Comparison of ENCODE assay signal across 1 cellular context in genomic region chr17:70661342-70662222, GRCh38.
TF ChIP-seq lines count a peak whose summit lies in the region.

No MANE protein-coding gene starts in this region.

TF ChIP-seq in HEK293, 187 proteins besides CTCF, POLR2A, EP300 and RAD21 (continued from another document and continues in another):
- TF ChIP-seq YY2 (tag by site-specific recombination; IDR thresholded peaks at IDR 0.05) (no peak), KLF10 (tag by site-specific recombination; IDR thresholded peaks at IDR 0.05) (peak; percentile 54), HOXC10 (CRISPR knock-in tag; IDR thresholded peaks at IDR 0.05) (no peak), ZNF157 (tag by site-specific recombination; IDR thresholded peaks at IDR 0.05) (no peak), ZNF660 (tag by site-specific recombination; IDR thresholded peaks at IDR 0.05) (peak; percentile 100), ZSCAN18 (tag by site-specific recombination; IDR thresholded peaks at IDR 0.05) (no peak), ZNF623 (tag by site-specific recombination; IDR thresholded peaks at IDR 0.05) (no peak), ZNF140 (tag by site-specific recombination; IDR thresholded peaks at IDR 0.05) (no peak), ZNF202 (tag by site-specific recombination; IDR thresholded peaks at IDR 0.05; ENCODE audit: borderline replicate concordance) (no peak), ZNF266 (tag by site-specific recombination; IDR thresholded peaks at IDR 0.05; ENCODE audit: low read depth) (no peak), ZNF423 (tag by site-specific recombination; IDR thresholded peaks at IDR 0.05) (no peak), ZNF221 (tag by site-specific recombination; IDR thresholded peaks at IDR 0.05; ENCODE audit: borderline replicate concordance) (no peak), SALL2 (tag by site-specific recombination; IDR thresholded peaks at IDR 0.05; ENCODE audit: borderline replicate concordance) (no peak), ZNF707 (tag by site-specific recombination; IDR thresholded peaks at IDR 0.05) (no peak), SP2 (tag by site-specific recombination; IDR thresholded peaks at IDR 0.05) (no peak), ZXDB (tag by site-specific recombination; IDR thresholded peaks at IDR 0.05) (peak; percentile 78), ZNF433 (tag by site-specific recombination; IDR thresholded peaks at IDR 0.05; ENCODE audit: low read depth) (no peak), ZNF645 (tag by site-specific recombination; IDR thresholded peaks at IDR 0.05) (no peak), ZNF580 (tag by site-specific recombination; IDR thresholded peaks at IDR 0.05) (no peak; the same call in 1 of the 2 replicates), ZNF146 (tag by site-specific recombination; IDR thresholded peaks at IDR 0.05) (no peak; the same call in 1 of the 2 replicates), ZSCAN23 (tag by site-specific recombination; IDR thresholded peaks at IDR 0.05) (no peak), ZNF239 (tag by site-specific recombination; IDR thresholded peaks at IDR 0.05) (no peak), ZNF404 (tag by site-specific recombination; IDR thresholded peaks at IDR 0.05) (no peak), ZNF768 (tag by site-specific recombination; IDR thresholded peaks at IDR 0.05) (no peak), PRDM2 (tag by site-specific recombination; IDR thresholded peaks at IDR 0.05; ENCODE audit: borderline replicate concordance) (no peak), HOXD13 (CRISPR knock-in tag; IDR thresholded peaks at IDR 0.05; ENCODE audit: borderline replicate concordance) (no peak), ZBTB21 (tag by site-specific recombination; IDR thresholded peaks at IDR 0.05) (no peak), ZNF514 (tag by site-specific recombination; IDR thresholded peaks at IDR 0.05) (no peak), BCL11B (tag by site-specific recombination; IDR thresholded peaks at IDR 0.05; ENCODE audit: low read depth) (no peak), ZNF558 (tag by site-specific recombination; IDR thresholded peaks at IDR 0.05) (no peak), ZNF658 (tag by site-specific recombination; IDR thresholded peaks at IDR 0.05) (no peak), ZNF449 (tag by site-specific recombination; IDR thresholded peaks at IDR 0.05) (no peak), ZNF510 (tag by site-specific recombination; IDR thresholded peaks at IDR 0.05; ENCODE audit: insufficient replicate concordance) (no peak), KLF7 (tag by site-specific recombination; IDR thresholded peaks at IDR 0.05; ENCODE audit: borderline replicate concordance) (no peak), ZNF521 (tag by site-specific recombination; IDR thresholded peaks at IDR 0.05) (no peak), ZFHX2 (tag by site-specific recombination; conservative IDR thresholded peaks at IDR 0.05) (no peak), ZNF626 (tag by site-specific recombination; IDR thresholded peaks at IDR 0.05) (no peak), ZNF292 (tag by site-specific recombination; IDR thresholded peaks at IDR 0.05; ENCODE audit: borderline replicate concordance, low read depth) (no peak), ZNF24 (tag by site-specific recombination; IDR thresholded peaks at IDR 0.05) (peak; percentile 84; the same call in 1 of the 2 replicates), ZNF596 (tag by site-specific recombination; IDR thresholded peaks at IDR 0.05) (peak; percentile 65), TRIM28 (IDR thresholded peaks at IDR 0.05; ENCODE audit: borderline replicate concordance, low read length) (peak; percentile 97), RBAK (tag by site-specific recombination; IDR thresholded peaks at IDR 0.05) (no peak), ZNF704 (tag by site-specific recombination; IDR thresholded peaks at IDR 0.05) (no peak)
- TF ChIP-seq, protein P1, sequence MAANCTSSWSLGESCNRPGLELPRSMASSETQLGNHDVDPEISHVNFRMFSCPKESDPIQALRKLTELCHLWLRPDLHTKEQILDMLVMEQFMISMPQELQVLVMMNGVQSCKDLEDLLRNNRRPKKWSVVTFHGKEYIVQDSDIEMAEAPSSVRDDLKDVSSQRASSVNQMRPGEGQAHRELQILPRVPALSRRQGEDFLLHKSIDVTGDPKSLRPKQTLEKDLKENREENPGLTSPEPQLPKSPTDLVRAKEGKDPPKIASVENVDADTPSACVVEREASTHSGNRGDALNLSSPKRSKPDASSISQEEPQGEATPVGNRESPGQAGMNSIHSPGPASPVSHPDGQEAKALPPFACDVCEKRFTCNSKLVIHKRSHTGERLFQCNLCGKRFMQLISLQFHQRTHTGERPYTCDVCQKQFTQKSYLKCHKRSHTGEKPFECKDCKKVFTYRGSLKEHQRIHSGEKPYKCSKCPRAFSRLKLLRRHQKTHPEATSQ (tag by site-specific recombination; IDR thresholded peaks at IDR 0.05), result no peak
- TF ChIP-seq, protein P2, sequence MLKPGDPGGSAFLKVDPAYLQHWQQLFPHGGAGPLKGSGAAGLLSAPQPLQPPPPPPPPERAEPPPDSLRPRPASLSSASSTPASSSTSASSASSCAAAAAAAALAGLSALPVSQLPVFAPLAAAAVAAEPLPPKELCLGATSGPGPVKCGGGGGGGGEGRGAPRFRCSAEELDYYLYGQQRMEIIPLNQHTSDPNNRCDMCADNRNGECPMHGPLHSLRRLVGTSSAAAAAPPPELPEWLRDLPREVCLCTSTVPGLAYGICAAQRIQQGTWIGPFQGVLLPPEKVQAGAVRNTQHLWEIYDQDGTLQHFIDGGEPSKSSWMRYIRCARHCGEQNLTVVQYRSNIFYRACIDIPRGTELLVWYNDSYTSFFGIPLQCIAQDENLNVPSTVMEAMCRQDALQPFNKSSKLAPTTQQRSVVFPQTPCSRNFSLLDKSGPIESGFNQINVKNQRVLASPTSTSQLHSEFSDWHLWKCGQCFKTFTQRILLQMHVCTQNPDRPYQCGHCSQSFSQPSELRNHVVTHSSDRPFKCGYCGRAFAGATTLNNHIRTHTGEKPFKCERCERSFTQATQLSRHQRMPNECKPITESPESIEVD (tag by site-specific recombination; IDR thresholded peaks at IDR 0.05), result peak; percentile 92
- TF ChIP-seq, protein P3, sequence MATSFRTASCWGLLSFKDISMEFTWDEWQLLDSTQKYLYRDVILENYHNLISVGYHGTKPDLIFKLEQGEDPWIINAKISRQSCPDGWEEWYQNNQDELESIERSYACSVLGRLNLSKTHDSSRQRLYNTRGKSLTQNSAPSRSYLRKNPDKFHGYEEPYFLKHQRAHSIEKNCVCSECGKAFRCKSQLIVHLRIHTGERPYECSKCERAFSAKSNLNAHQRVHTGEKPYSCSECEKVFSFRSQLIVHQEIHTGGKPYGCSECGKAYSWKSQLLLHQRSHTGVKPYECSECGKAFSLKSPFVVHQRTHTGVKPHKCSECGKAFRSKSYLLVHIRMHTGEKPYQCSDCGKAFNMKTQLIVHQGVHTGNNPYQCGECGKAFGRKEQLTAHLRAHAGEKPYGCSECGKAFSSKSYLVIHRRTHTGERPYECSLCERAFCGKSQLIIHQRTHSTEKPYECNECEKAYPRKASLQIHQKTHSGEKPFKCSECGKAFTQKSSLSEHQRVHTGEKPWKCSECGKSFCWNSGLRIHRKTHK (tag by site-specific recombination; IDR thresholded peaks at IDR 0.05), result no peak
- TF ChIP-seq, protein P4, sequence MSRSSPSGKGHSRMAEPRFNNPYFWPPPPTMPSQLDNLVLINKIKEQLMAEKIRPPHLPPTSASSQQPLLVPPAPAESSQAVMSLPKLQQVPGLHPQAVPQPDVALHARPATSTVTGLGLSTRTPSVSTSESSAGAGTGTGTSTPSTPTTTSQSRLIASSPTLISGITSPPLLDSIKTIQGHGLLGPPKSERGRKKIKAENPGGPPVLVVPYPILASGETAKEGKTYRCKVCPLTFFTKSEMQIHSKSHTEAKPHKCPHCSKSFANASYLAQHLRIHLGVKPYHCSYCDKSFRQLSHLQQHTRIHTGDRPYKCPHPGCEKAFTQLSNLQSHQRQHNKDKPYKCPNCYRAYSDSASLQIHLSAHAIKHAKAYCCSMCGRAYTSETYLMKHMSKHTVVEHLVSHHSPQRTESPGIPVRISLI (tag by site-specific recombination; IDR thresholded peaks at IDR 0.05), result no peak
- TF ChIP-seq, protein P5, sequence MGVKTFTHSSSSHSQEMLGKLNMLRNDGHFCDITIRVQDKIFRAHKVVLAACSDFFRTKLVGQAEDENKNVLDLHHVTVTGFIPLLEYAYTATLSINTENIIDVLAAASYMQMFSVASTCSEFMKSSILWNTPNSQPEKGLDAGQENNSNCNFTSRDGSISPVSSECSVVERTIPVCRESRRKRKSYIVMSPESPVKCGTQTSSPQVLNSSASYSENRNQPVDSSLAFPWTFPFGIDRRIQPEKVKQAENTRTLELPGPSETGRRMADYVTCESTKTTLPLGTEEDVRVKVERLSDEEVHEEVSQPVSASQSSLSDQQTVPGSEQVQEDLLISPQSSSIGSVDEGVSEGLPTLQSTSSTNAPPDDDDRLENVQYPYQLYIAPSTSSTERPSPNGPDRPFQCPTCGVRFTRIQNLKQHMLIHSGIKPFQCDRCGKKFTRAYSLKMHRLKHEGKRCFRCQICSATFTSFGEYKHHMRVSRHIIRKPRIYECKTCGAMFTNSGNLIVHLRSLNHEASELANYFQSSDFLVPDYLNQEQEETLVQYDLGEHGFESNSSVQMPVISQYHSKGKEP (tag by site-specific recombination; IDR thresholded peaks at IDR 0.05), result peak; percentile 99
